In the genomic region with DNA sequence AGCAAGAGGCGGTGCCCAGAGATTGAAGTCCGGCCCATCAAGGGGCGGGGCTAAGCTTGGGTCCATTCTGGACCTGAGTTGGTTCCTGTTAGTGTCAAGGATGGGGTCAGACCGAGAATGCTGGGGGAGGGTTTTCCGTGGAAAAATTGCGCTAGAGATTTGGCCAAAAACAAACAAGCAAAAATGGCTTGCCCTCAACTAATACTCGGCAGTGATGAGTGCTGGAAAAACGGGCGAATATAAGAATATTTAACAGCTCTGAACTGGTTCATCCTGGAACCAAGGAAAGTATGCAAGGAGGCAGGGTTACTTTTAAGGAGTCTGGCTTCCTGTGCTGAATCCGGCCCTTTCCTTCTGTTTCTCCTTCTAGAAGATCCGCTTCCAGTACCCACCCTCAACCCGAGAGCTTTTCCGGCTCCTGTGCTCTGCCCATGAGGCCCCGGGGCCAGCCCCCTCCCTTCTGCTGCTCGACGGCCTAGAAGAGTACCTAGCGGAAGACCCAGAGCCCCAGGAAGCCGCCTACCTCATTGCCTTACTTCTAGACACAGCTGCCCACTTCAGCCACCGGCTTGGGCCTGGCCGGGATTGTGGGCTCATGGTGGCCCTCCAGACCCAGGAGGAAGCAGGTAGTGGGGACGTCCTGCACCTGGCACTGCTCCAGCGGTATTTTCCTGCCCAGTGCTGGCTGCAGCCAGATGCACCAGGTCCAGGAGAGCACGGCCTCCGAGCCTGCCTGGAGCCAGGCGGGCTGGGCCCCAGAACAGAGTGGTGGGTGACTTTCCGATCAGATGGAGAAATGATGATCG, we compare ENCODE assay signal across 1 cellular context.
TF ChIP-seq lines count a peak whose summit lies in the region.

No MANE protein-coding gene starts in this region.

TF ChIP-seq in GM12878, 131 proteins besides CTCF, POLR2A, EP300 and RAD21 (continues in another document):
- TF ChIP-seq NFXL1 (IDR thresholded peaks at IDR 0.05; ENCODE audit: borderline replicate concordance) (no peak), MEF2A (IDR thresholded peaks at IDR 0.05; ENCODE audit: insufficient read depth, low read depth, low read length) (no peak), JUNB (IDR thresholded peaks at IDR 0.05) (no peak), TCF12 (IDR thresholded peaks at IDR 0.05; ENCODE audit: low read depth, low read length) (no peak), HCFC1 (IDR thresholded peaks at IDR 0.05; ENCODE audit: low read length) (no peak), NRF1 (conservative IDR thresholded peaks at IDR 0.05; ENCODE audit: low read depth, low read length) (no peak), BACH1 (IDR thresholded peaks at IDR 0.05; ENCODE audit: borderline replicate concordance) (0 out of 2 replicates have a peak, but pooled peaks have one; percentile 6), NBN (IDR thresholded peaks at IDR 0.05) (peak; percentile 40), RELA (IDR thresholded peaks at IDR 0.05; ENCODE audit: borderline replicate concordance, partially characterized antibody) (no peak), POLR2AphosphoS5 (IDR thresholded peaks at IDR 0.05; ENCODE audit: low read length) (peak; percentile 79; the same call in 1 of the 2 replicates), TAF1 (IDR thresholded peaks at IDR 0.05; ENCODE audit: borderline replicate concordance, low read depth, low read length) (peak; percentile 72; the same call in 1 of the 2 replicates), ZSCAN29 (IDR thresholded peaks at IDR 0.05) (no peak), BCLAF1 (IDR thresholded peaks at IDR 0.05) (no peak), HDAC2 (IDR thresholded peaks at IDR 0.05) (no peak), EGR1 (IDR thresholded peaks at IDR 0.05; ENCODE audit: borderline replicate concordance in 1 of 2, low read depth in 2 of 2, low read length in 2 of 2) (peak in 1 of 2 experiments; percentile 25; a peak in 1 of 3 replicates), SMARCA5 (IDR thresholded peaks at IDR 0.05) (no peak), SUZ12 (IDR thresholded peaks at IDR 0.05; ENCODE audit: unreplicated experiment) (no peak), ZNF24 (IDR thresholded peaks at IDR 0.05) (no peak), MTA2 (IDR thresholded peaks at IDR 0.05; ENCODE audit: low read depth) (no peak), CBX5 (IDR thresholded peaks at IDR 0.05; ENCODE audit: low read depth) (no peak), FOS (IDR thresholded peaks at IDR 0.05; ENCODE audit: borderline replicate concordance, extremely low read depth, insufficient read length) (no peak), PML (IDR thresholded peaks at IDR 0.05; ENCODE audit: low read length) (peak; percentile 64; the same call in 1 of the 2 replicates), SMAD1 (IDR thresholded peaks at IDR 0.05; ENCODE audit: low read depth, partially characterized antibody) (peak; percentile 43), SIX5 (IDR thresholded peaks at IDR 0.05; ENCODE audit: low read depth, low read length, severe bottlenecking) (no peak), IKZF1 (conservative IDR thresholded peaks at IDR 0.05) (peak; percentile 24), GABPA (IDR thresholded peaks at IDR 0.05; ENCODE audit: low read depth) (no peak), ZNF207 (IDR thresholded peaks at IDR 0.05; ENCODE audit: borderline replicate concordance) (peak; percentile 29; the same call in 1 of the 2 replicates), GATAD2B (conservative IDR thresholded peaks at IDR 0.05; ENCODE audit: low read depth) (no peak), RAD51 (IDR thresholded peaks at IDR 0.05) (peak; percentile 43; the same call in 1 of the 2 replicates), CREM (IDR thresholded peaks at IDR 0.05; ENCODE audit: low read depth) (0 out of 2 replicates have a peak, but pooled peaks have one; percentile 10), RB1 (IDR thresholded peaks at IDR 0.05; ENCODE audit: borderline replicate concordance) (no peak), YY1 (IDR thresholded peaks at IDR 0.05; ENCODE audit: low read depth, low read length) (peak; percentile 19; the same call in 1 of the 2 replicates), RFX5 (IDR thresholded peaks at IDR 0.05; ENCODE audit: low read depth, low read length) (no peak), MTA3 (IDR thresholded peaks at IDR 0.05; ENCODE audit: borderline replicate concordance, low read length) (no peak), SMAD5 (IDR thresholded peaks at IDR 0.05; ENCODE audit: low read depth) (peak; percentile 61; the same call in 1 of the 2 replicates), SRF (IDR thresholded peaks at IDR 0.05; ENCODE audit: low read depth in 2 of 2, low read length in 2 of 2) (no peak)
- TF ChIP-seq, protein P1, sequence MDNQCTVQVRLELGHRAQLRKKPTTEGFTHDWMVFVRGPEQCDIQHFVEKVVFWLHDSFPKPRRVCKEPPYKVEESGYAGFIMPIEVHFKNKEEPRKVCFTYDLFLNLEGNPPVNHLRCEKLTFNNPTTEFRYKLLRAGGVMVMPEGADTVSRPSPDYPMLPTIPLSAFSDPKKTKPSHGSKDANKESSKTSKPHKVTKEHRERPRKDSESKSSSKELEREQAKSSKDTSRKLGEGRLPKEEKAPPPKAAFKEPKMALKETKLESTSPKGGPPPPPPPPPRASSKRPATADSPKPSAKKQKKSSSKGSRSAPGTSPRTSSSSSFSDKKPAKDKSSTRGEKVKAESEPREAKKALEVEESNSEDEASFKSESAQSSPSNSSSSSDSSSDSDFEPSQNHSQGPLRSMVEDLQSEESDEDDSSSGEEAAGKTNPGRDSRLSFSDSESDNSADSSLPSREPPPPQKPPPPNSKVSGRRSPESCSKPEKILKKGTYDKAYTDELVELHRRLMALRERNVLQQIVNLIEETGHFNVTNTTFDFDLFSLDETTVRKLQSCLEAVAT (IDR thresholded peaks at IDR 0.05), result no peak
- TF ChIP-seq, protein P2, sequence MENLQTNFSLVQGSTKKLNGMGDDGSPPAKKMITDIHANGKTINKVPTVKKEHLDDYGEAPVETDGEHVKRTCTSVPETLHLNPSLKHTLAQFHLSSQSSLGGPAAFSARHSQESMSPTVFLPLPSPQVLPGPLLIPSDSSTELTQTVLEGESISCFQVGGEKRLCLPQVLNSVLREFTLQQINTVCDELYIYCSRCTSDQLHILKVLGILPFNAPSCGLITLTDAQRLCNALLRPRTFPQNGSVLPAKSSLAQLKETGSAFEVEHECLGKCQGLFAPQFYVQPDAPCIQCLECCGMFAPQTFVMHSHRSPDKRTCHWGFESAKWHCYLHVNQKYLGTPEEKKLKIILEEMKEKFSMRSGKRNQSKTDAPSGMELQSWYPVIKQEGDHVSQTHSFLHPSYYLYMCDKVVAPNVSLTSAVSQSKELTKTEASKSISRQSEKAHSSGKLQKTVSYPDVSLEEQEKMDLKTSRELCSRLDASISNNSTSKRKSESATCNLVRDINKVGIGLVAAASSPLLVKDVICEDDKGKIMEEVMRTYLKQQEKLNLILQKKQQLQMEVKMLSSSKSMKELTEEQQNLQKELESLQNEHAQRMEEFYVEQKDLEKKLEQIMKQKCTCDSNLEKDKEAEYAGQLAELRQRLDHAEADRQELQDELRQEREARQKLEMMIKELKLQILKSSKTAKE (IDR thresholded peaks at IDR 0.05; ENCODE audit: low read depth, poor library complexity, severe bottlenecking), result peak; percentile 17
- TF ChIP-seq, protein P3, sequence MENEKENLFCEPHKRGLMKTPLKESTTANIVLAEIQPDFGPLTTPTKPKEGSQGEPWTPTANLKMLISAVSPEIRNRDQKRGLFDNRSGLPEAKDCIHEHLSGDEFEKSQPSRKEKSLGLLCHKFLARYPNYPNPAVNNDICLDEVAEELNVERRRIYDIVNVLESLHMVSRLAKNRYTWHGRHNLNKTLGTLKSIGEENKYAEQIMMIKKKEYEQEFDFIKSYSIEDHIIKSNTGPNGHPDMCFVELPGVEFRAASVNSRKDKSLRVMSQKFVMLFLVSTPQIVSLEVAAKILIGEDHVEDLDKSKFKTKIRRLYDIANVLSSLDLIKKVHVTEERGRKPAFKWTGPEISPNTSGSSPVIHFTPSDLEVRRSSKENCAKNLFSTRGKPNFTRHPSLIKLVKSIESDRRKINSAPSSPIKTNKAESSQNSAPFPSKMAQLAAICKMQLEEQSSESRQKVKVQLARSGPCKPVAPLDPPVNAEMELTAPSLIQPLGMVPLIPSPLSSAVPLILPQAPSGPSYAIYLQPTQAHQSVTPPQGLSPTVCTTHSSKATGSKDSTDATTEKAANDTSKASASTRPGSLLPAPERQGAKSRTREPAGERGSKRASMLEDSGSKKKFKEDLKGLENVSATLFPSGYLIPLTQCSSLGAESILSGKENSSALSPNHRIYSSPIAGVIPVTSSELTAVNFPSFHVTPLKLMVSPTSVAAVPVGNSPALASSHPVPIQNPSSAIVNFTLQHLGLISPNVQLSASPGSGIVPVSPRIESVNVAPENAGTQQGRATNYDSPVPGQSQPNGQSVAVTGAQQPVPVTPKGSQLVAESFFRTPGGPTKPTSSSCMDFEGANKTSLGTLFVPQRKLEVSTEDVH (IDR thresholded peaks at IDR 0.05; ENCODE audit: low read depth, partially characterized antibody), result no peak
- TF ChIP-seq, protein P4, sequence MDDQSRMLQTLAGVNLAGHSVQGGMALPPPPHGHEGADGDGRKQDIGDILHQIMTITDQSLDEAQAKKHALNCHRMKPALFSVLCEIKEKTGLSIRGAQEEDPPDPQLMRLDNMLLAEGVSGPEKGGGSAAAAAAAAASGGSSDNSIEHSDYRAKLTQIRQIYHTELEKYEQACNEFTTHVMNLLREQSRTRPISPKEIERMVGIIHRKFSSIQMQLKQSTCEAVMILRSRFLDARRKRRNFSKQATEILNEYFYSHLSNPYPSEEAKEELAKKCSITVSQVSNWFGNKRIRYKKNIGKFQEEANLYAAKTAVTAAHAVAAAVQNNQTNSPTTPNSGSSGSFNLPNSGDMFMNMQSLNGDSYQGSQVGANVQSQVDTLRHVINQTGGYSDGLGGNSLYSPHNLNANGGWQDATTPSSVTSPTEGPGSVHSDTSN (IDR thresholded peaks at IDR 0.05; ENCODE audit: insufficient replicate concordance, low read depth, low read length), result no peak
- TF ChIP-seq, protein P5, sequence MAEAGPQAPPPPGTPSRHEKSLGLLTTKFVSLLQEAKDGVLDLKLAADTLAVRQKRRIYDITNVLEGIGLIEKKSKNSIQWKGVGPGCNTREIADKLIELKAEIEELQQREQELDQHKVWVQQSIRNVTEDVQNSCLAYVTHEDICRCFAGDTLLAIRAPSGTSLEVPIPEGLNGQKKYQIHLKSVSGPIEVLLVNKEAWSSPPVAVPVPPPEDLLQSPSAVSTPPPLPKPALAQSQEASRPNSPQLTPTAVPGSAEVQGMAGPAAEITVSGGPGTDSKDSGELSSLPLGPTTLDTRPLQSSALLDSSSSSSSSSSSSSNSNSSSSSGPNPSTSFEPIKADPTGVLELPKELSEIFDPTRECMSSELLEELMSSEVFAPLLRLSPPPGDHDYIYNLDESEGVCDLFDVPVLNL (IDR thresholded peaks at IDR 0.05; ENCODE audit: low read depth, low read length), result no peak
- TF ChIP-seq, protein P6, sequence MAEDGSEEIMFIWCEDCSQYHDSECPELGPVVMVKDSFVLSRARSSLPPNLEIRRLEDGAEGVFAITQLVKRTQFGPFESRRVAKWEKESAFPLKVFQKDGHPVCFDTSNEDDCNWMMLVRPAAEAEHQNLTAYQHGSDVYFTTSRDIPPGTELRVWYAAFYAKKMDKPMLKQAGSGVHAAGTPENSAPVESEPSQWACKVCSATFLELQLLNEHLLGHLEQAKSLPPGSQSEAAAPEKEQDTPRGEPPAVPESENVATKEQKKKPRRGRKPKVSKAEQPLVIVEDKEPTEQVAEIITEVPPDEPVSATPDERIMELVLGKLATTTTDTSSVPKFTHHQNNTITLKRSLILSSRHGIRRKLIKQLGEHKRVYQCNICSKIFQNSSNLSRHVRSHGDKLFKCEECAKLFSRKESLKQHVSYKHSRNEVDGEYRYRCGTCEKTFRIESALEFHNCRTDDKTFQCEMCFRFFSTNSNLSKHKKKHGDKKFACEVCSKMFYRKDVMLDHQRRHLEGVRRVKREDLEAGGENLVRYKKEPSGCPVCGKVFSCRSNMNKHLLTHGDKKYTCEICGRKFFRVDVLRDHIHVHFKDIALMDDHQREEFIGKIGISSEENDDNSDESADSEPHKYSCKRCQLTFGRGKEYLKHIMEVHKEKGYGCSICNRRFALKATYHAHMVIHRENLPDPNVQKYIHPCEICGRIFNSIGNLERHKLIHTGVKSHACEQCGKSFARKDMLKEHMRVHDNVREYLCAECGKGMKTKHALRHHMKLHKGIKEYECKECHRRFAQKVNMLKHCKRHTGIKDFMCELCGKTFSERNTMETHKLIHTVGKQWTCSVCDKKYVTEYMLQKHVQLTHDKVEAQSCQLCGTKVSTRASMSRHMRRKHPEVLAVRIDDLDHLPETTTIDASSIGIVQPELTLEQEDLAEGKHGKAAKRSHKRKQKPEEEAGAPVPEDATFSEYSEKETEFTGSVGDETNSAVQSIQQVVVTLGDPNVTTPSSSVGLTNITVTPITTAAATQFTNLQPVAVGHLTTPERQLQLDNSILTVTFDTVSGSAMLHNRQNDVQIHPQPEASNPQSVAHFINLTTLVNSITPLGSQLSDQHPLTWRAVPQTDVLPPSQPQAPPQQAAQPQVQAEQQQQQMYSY (CRISPR knock-in tag; IDR thresholded peaks at IDR 0.05), result peak; percentile 38; the same call in 1 of the 2 replicates
